13 cellular contexts compared by ENCODE assay signal in the genomic region with DNA sequence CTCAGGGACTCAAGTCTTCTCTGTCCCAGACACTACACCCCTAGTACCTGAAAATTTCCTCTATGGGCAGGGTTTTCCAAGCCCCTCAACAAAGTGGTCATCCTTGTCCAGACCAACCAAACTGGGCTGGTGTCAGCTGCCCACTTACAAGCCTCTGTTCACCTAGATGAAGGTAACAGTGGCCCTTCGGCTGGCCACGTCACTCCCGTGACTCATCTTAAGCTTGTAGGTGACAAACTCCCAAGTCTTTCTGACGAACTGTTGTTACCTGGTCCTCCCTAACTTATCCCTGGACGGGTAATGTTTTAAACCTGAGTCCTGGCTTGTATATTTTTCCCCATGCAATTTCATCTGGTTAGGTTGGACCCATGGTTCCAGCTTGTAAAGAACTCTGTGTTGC. TPM values are rescaled to one million over a fixed set of nuclear protein-coding genes. Genes with fewer than 3 reads are reported as not detected.
DNase-seq lines count a peak whose midpoint lies in the region; ATAC-seq and TF ChIP-seq lines count a peak whose summit lies in the region.
"Had no signal": no experiment of that assay in that cellular context is flagged by ENCODE, and none has a peak within 500 bp of the region (broad histone marks: within the 10 kb centered on the region; RNA-seq: fewer than 3 reads in every experiment).

No MANE protein-coding gene starts in this region.

- CTCF ChIA-PET in CD8-positive, alpha-beta T cell (lab: Charles Lee), result interaction anchor here (1.2 kb wide), 2 partner anchors 25 to 199 kb away, joined by 3 to 4 read pairs; no protein-coding TSS in a partner anchor

- ATAC-seq in CD8-positive, alpha-beta T cell, result no peak
- ATAC-seq in HG03439 (IDR thresholded peaks at IDR 0.05; ENCODE audit: unreplicated experiment) (no peak), HG02885 (IDR thresholded peaks at IDR 0.05; ENCODE audit: poor library complexity, unreplicated experiment) (no peak)

- POLR2A ChIA-PET in CD8-positive, alpha-beta T cell (lab: Charles Lee), result interaction anchor here (1.0 to 1.6 kb wide), 3 partner anchors 26 to 189 kb away, joined by 3 to 5 read pairs (median 4); no protein-coding TSS in a partner anchor

- peaks cover 66% of the 10 kb centered on the region for H4K20me1 ChIP-seq in OCI-LY3 (ENCODE audit: insufficient read depth, low read length)

- H3K27ac Mint-ChIP-seq in CD8-positive, alpha-beta T cell, result peak overlapping the region; percentile 80

- H3K4me1 ChIP-seq in CD8-positive, alpha-beta T cell (ENCODE audit: insufficient read depth, low read length), result peaks cover 70% of the 10 kb centered on the region
- H3K4me1 ChIP-seq in OCI-LY3 (ENCODE audit: low read length) (peaks cover 74% of the 10 kb centered on the region), esophagus squamous epithelium (peaks cover 7 to 44% (median 24%) of the 10 kb centered on the region in 3 donors), sigmoid colon (peaks cover 0 to 59% (median 48%) of the 10 kb centered on the region in 4 donors)

- no peak overlapping the region for H3K4me3 ChIP-seq in CD8-positive, alpha-beta T cell (ENCODE audit: low read depth, low read length)
- peak overlapping the region; percentile 89 for H3K4me3 ChIP-seq in OCI-LY3 (ENCODE audit: low read length)
- no peak overlapping the region for H3K4me3 ChIP-seq in esophagus squamous epithelium
- peak overlapping the region in 1 of 4 donors; percentile 44 for H3K4me3 ChIP-seq in sigmoid colon

- no peaks in the 10 kb centered on the region for H3K27me3 ChIP-seq in CD8-positive, alpha-beta T cell (ENCODE audit: insufficient read depth, low read length)
- H3K27me3 ChIP-seq in OCI-LY3 (ENCODE audit: low read depth, low read length), result no peaks in the 10 kb centered on the region
- H3K27me3 ChIP-seq in esophagus squamous epithelium, result no peaks in the 10 kb centered on the region
- H3K27me3 ChIP-seq in sigmoid colon, result no peaks in the 10 kb centered on the region

- no peak overlapping the region for H3K4me3 Mint-ChIP-seq in CD8-positive, alpha-beta T cell
- H3K4me3 Mint-ChIP-seq: nephron had no signal

- H2AFZ ChIP-seq in OCI-LY3 (ENCODE audit: low read depth, low read length), result no peak overlapping the region

- WGBS in esophagus squamous epithelium, 2 donors, result 87 to 90% methylated on average over 4 of the region's 5 CpGs
- WGBS in sigmoid colon, 2 donors, result 86 to 88% methylated on average over 5 of the region's 5 CpGs

- H3K79me2 ChIP-seq in OCI-LY3 (ENCODE audit: low read length), result peaks cover 98% of the 10 kb centered on the region

- TF ChIP-seq EP300 in sigmoid colon (IDR thresholded peaks at IDR 0.05), result no peak

- H3K4me2 ChIP-seq in OCI-LY3 (ENCODE audit: low read length), result peak overlapping the region; percentile 76

- peaks cover 80% of the 10 kb centered on the region for H3K4me1 Mint-ChIP-seq in CD8-positive, alpha-beta T cell (ENCODE audit: low read depth)

- H3K9me3 ChIP-seq in CD8-positive, alpha-beta T cell (ENCODE audit: low read length), result no peaks in the 10 kb centered on the region
- H3K9me3 ChIP-seq in OCI-LY3 (ENCODE audit: insufficient read depth, low read length) (no peaks in the 10 kb centered on the region), esophagus squamous epithelium (no peaks in the 10 kb centered on the region), sigmoid colon (no peaks in the 10 kb centered on the region)

- no peaks in the 10 kb centered on the region for H3K9me3 Mint-ChIP-seq in CD8-positive, alpha-beta T cell
- H3K9me3 Mint-ChIP-seq: nephron had no signal

- intact Hi-C loops in CD8-positive, alpha-beta T cell (cut with DNase I, micrococcal nuclease), result no loop called here
- intact Hi-C loops in esophagus squamous epithelium (cut with DNase I) (no loop called here), sigmoid colon (cut with DNase I) (no loop called here)

- TF ChIP-seq POLR2A in esophagus squamous epithelium (IDR thresholded peaks at IDR 0.05) (no peak), sigmoid colon (IDR thresholded peaks at IDR 0.05) (no peak)

- no peak for TF ChIP-seq CTCF in CD8-positive, alpha-beta T cell (IDR thresholded peaks at IDR 0.05)
- no peak for TF ChIP-seq CTCF in OCI-LY3 (IDR thresholded peaks at IDR 0.05; ENCODE audit: low read depth, low read length)
- TF ChIP-seq CTCF in esophagus squamous epithelium (IDR thresholded peaks at IDR 0.05), result no peak
- no peak for TF ChIP-seq CTCF in sigmoid colon (IDR thresholded peaks at IDR 0.05)

- DNase-seq in CD8-positive, alpha-beta T cell, result no peak
- DNase-seq in esophagus squamous epithelium (lab: John Stamatoyannopoulos, UW), result no peak
- DNase-seq in sigmoid colon, result no peak
- no peak for DNase-seq in hepatic stellate cell (ENCODE audit: low spot score)
- DNase-seq in ureter (ENCODE audit: low spot score), result no peak
- DNase-seq: NCI-H1048, SHP77 treated with DMSO at 0.1 percent for 48 hours had no signal

- H3K9ac ChIP-seq in OCI-LY3 (ENCODE audit: low read length), result peak overlapping the region; percentile 98; the same call in 1 of the 2 replicates

- H3K36me3 ChIP-seq in CD8-positive, alpha-beta T cell (ENCODE audit: insufficient read depth, low read length), result no peaks in the 10 kb centered on the region
- peaks cover 79% of the 10 kb centered on the region for H3K36me3 ChIP-seq in OCI-LY3 (replicated peaks; ENCODE audit: low read depth, low read length)
- H3K36me3 ChIP-seq in esophagus squamous epithelium, result no peaks in the 10 kb centered on the region
- peaks cover 0 to under 1% (median 0%) of the 10 kb centered on the region in 4 donors for H3K36me3 ChIP-seq in sigmoid colon

- no peaks in the 10 kb centered on the region for H3K27me3 Mint-ChIP-seq in CD8-positive, alpha-beta T cell (ENCODE audit: low read depth)

- no peak overlapping the region for H3K27ac ChIP-seq in CD8-positive, alpha-beta T cell (ENCODE audit: low read depth, low read length)
- H3K27ac ChIP-seq in OCI-LY3 (ENCODE audit: low read length), result peak overlapping the region; percentile 95
- H3K27ac ChIP-seq in esophagus squamous epithelium, result peak overlapping the region; percentile 18 to 79 (median 72)
- peak overlapping the region; percentile 79 to 95 (median 84) for H3K27ac ChIP-seq in sigmoid colon
- H3K27ac ChIP-seq: VCaP had no signal

- peaks cover 3% of the 10 kb centered on the region for H3K36me3 Mint-ChIP-seq in CD8-positive, alpha-beta T cell

RNA-seq across cellular contexts. Expression of a gene that starts 4.7 kb away (rescaled TPM):
- 1 to 10 TPM; 7.6 to 8.0 TPM for total RNA-seq in CD8-positive, alpha-beta T cell
- total RNA-seq in esophagus squamous epithelium (under 1 TPM in 1 of 4 donors, not detected in 3; 0.06 TPM), sigmoid colon (not detected), ureter (not detected)
- 10 to 100 TPM in 1 of 3 donors, under 1 TPM in 2; under 0.01 to 11.5 (median 0.23) TPM for polyA plus RNA-seq in sigmoid colon
- total RNA-seq: cardiac septum had no signal

RNA-seq across cellular contexts. Expression of a gene that starts 37.3 kb away (rescaled TPM):
- total RNA-seq in CD8-positive, alpha-beta T cell, result 100 to 1,000 TPM; 437 to 439 TPM
- 10 to 100 TPM; 16.4 to 29.6 (median 18.9) TPM for total RNA-seq in esophagus squamous epithelium
- total RNA-seq in sigmoid colon, result 10 to 100 TPM in 3 of 4 donors, 1 to 10 TPM in 1; 7.9 to 46.5 (median 10.8) TPM
- polyA plus RNA-seq in sigmoid colon, result 10 to 100 TPM in 1 of 3 donors, 1 to 10 TPM in 2; 4.8 to 33.2 (median 7.4) TPM
- total RNA-seq in ureter, result 87.8 TPM
